ENCODE assay signal across 29 cellular contexts in the genomic region with DNA sequence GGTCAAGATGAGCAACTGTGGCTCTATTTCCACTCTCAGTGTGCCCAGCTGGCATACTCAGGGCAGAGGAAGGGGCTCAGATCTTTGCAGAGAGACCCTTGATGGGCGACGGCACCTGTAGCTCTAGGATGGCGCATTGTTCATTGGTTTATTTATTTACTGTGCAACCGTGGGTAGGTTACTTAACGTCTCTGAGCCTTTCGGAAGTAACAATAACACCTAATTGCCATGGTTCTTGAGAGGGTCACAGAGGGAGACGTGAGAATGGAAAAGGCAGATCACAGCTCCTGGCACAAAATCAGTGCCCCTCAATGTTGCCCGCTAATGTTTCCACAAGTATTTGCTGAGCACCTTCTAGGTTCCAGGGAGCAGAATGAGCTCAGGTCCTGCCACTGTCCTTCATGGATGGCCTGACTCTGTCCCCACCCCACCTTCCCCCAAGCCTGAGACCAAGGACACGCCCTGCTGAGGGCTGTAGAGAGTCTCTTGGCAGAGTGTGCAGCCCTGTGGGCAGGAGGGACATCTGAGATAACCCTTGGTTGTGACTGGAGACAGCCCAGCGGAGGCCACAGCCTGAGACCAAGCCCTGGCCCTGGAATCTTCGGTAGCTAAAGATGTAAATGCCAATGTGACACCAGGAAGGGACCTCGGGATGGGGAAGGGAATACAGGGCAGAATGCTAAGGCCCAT. TPM values are rescaled to one million over a fixed set of nuclear protein-coding genes. Genes with fewer than 3 reads are reported as not detected.
A peak's percentile ranks its signal among the peaks of the same experiment; 100 is the strongest.
DNase-seq lines count a peak whose midpoint lies in the region; ATAC-seq, FAIRE-seq and TF ChIP-seq lines count a peak whose summit lies in the region.
"Had no signal": no experiment of that assay in that cellular context is flagged by ENCODE, and none has a peak within 500 bp of the region (broad histone marks: within the 10 kb centered on the region; RNA-seq: fewer than 3 reads in every experiment).

No MANE protein-coding gene starts in this region.

- H4K20me1 ChIP-seq in HepG2 (ENCODE audit: insufficient read depth, low read length) = no peaks in the 10 kb centered on the region
- no peaks in the 10 kb centered on the region for H4K20me1 ChIP-seq in keratinocyte (ENCODE audit: control insufficient read depth, extremely low read depth, insufficient read depth, low read length)

- H3K27me3 ChIP-seq in HepG2 (ENCODE audit: control insufficient read depth in 1 of 2, insufficient read depth in 2 of 2, low read length in 2 of 2) (peaks cover 2 to 25% of the 10 kb centered on the region in 2 experiments; a peak in 3 of 5 replicates), right lobe of liver (no peaks in the 10 kb centered on the region), keratinocyte (ENCODE audit: control insufficient read depth, extremely low read depth, insufficient read depth, low read length) (no peaks in the 10 kb centered on the region), vagina (no peaks in the 10 kb centered on the region), tibial artery (peaks cover 0 to 42% of the 10 kb centered on the region in 2 donors)

- dilution Hi-C loops in keratinocyte (cut with MboI; ENCODE audit: extremely low pct_ligation_motif_present, low sequenced_read_pairs) = no loop called here

- intact Hi-C loops in HepG2 (cut with micrococcal nuclease; ENCODE audit: unreplicated experiment) (no loop called here), right lobe of liver (cut with DNase I) (no loop called here), posterior vena cava (cut with DNase I) (no loop called here), vagina (cut with DNase I) (no loop called here), tibial artery (cut with DNase I; ENCODE audit: low total_unique reads) (no loop called here)

- FAIRE-seq in HepG2 (lab: Jason Lieb, UNC) (no peak), keratinocyte (lab: Jason Lieb, UNC) (no peak)
- FAIRE-seq: A204.1, GM12892 had no signal

- BruUV-seq in HepG2 (replicated peaks; lab: Mats Ljungman, UMichigan) = no TSS peak

- no peak overlapping the region for H3K4me3 Mint-ChIP-seq in HFFc6
- H3K4me3 Mint-ChIP-seq: memory B cell; naive thymus-derived CD4-positive, alpha-beta T cell; stimulated activated naive CD8-positive, alpha-beta T cell treated with anti-CD3 and anti-CD28 coated beads, Interleukin-15, Interleukin-2, amounts not matched to agents 100 ng/mL and 50 ng/mL, for 24 hours; T-helper 1 cell treated with Interleukin-12 subunit alpha and Interleukin-12 subunit beta and Interleukin-4 antibody, amounts not matched to agents 30 μg/mL and 1 μg/mL, for 36 hours had no signal

- H3K9me3 Mint-ChIP-seq in HFFc6 = peaks cover 5% of the 10 kb centered on the region; the same call in 1 of the 2 replicates
- H3K9me3 Mint-ChIP-seq: stimulated activated naive CD8-positive, alpha-beta T cell treated with anti-CD3 and anti-CD28 coated beads, Interleukin-15, Interleukin-2, amounts not matched to agents 100 ng/mL and 50 ng/mL, for 24 hours had no signal

- no peak overlapping the region for H3K27ac Mint-ChIP-seq in HFFc6
- H3K27ac Mint-ChIP-seq: memory B cell; naive thymus-derived CD4-positive, alpha-beta T cell; stimulated activated naive CD8-positive, alpha-beta T cell treated with anti-CD3 and anti-CD28 coated beads, Interleukin-15, Interleukin-2, amounts not matched to agents 100 ng/mL and 50 ng/mL, for 24 hours; T-helper 1 cell treated with Interleukin-12 subunit alpha and Interleukin-12 subunit beta and Interleukin-4 antibody, amounts not matched to agents 30 μg/mL and 1 μg/mL, for 36 hours had no signal

- H3K4me3 ChIP-seq in HepG2 (replicated peaks in 1 of 3; ENCODE audit: insufficient read depth in 1 of 3, low read depth in 2 of 3, low read length in 3 of 3) (no peak overlapping the region), right lobe of liver (no peak overlapping the region), keratinocyte (ENCODE audit: control insufficient read depth in 2 of 3, extremely low read depth in 1 of 3, insufficient read depth in 2 of 3, low read depth in 1 of 3, low read length in 3 of 3) (no peak overlapping the region), vagina (no peak overlapping the region), tibial artery (no peak overlapping the region)
- H3K4me3 ChIP-seq: adrenal gland, HAP-1 had no signal

- TF ChIP-seq EP300 in HepG2 (IDR thresholded peaks at IDR 0.05; ENCODE audit: low read depth in 2 of 2, low read length in 2 of 2) = no peak
- TF ChIP-seq EP300 in HepG2 (CRISPR knock-in tag; IDR thresholded peaks at IDR 0.05; ENCODE audit: borderline replicate concordance) = no peak

- H3K36me3 Mint-ChIP-seq in HFFc6 (ENCODE audit: low read depth) = no peaks in the 10 kb centered on the region
- H3K36me3 Mint-ChIP-seq: memory B cell; naive thymus-derived CD4-positive, alpha-beta T cell had no signal

- H3K27me3 Mint-ChIP-seq in HFFc6 (ENCODE audit: insufficient read depth) = peaks cover 46% of the 10 kb centered on the region

- DNase-seq in HepG2 (ENCODE audit: low spot score) (no peak), right lobe of liver (no peak), keratinocyte (ENCODE audit: low read depth, low spot score) (no peak), posterior vena cava (ENCODE audit: low spot score) (peak; percentile 36), vagina (ENCODE audit: extremely low spot score in 2 of 2) (no peak), tibial artery (no peak), HFFc6 (no peak)
- DNase-seq: activated CD4-positive, alpha-beta T cell treated with anti-CD3 and anti-CD28 coated beads for 48 hours; activated naive CD4-positive, alpha-beta T cell treated with Interleukin-2 at 50 U/mL for 16 hours; activated T-cell treated with anti-CD3 and anti-CD28 coated beads, Interleukin-2, amount 50 U/mL, for 48 hours; AML-193; cortex of kidney; naive thymus-derived CD4-positive, alpha-beta T cell; NCI-H1092 treated with DMSO at 0.1 percent for 48 hours; NCI-H1930; right cardiac atrium had no signal

- TF ChIP-seq CTCF in HepG2 (CRISPR knock-in tag; IDR thresholded peaks at IDR 0.05) = no peak
- no peak for TF ChIP-seq CTCF in right lobe of liver (IDR thresholded peaks at IDR 0.05)
- TF ChIP-seq CTCF in keratinocyte (optimal IDR thresholded peaks at IDR 0.05 in 1 of 3, IDR thresholded peaks at IDR 0.05 in 1 of 3, conservative IDR thresholded peaks at IDR 0.05 in 1 of 3; ENCODE audit: extremely low read depth in 1 of 3, insufficient read depth in 2 of 3, low read length in 3 of 3) = no peak
- TF ChIP-seq CTCF in vagina (IDR thresholded peaks at IDR 0.05) = no peak
- TF ChIP-seq CTCF in tibial artery (IDR thresholded peaks at IDR 0.05) = no peak
- TF ChIP-seq CTCF in HFFc6 (IDR thresholded peaks at IDR 0.05) = no peak

- H3K4me2 ChIP-seq in HepG2 (ENCODE audit: low read depth, low read length) (no peak overlapping the region), keratinocyte (ENCODE audit: control insufficient read depth, extremely low read depth, insufficient read depth, low read depth, low read length) (peak overlapping the region; percentile 49)

- ATAC-seq in HepG2 (no peak), right lobe of liver (no peak), GM18868 (IDR thresholded peaks at IDR 0.05; ENCODE audit: unreplicated experiment) (no peak)
- ATAC-seq: naive thymus-derived CD4-positive, alpha-beta T cell had no signal

- H3K79me2 ChIP-seq in HepG2 (ENCODE audit: insufficient read depth, low read length) (no peaks in the 10 kb centered on the region), keratinocyte (ENCODE audit: control insufficient read depth, insufficient read depth, low read length) (no peaks in the 10 kb centered on the region)

- TF ChIP-seq POLR2A in HepG2 (IDR thresholded peaks at IDR 0.05; ENCODE audit: insufficient read depth in 1 of 2, low read depth in 2 of 2, low read length in 2 of 2) = no peak
- no peak for TF ChIP-seq POLR2A in right lobe of liver (IDR thresholded peaks at IDR 0.05)
- no peak for TF ChIP-seq POLR2A in vagina (IDR thresholded peaks at IDR 0.05)

- POLR2A ChIA-PET in HepG2 (lab: Yijun Ruan, JAX) = no interaction called here

- no peaks in the 10 kb centered on the region for H3K9me1 ChIP-seq in keratinocyte (ENCODE audit: control insufficient read depth, extremely low read depth, insufficient read depth, low read length)

- 36% methylated on average over 11 of the region's 12 CpGs for WGBS in HepG2 (ENCODE audit: low lambda C conversion rate)
- WGBS in right lobe of liver (ENCODE audit: insufficient coverage, low coverage, low lambda C conversion rate, missing lambda C conversion rate) = 75% methylated on average over 11 of the region's 12 CpGs

- H2AFZ ChIP-seq in HepG2 (ENCODE audit: low read length) (no peak overlapping the region), keratinocyte (ENCODE audit: control insufficient read depth, low read length) (no peak overlapping the region)

- H3K9ac ChIP-seq in HepG2 (ENCODE audit: insufficient read depth, low read depth, low read length) (no peak overlapping the region), keratinocyte (ENCODE audit: control insufficient read depth, extremely low read depth, insufficient read depth, low read length) (peak overlapping the region; percentile 22)

- in situ Hi-C loops in HepG2 (cut with HindIII; ENCODE audit: extremely low pct_ligation_motif_present, low pct_unique_long_range_greater_than_20kb) = no loop called here

- H3K36me3 ChIP-seq in HepG2 (replicated peaks in 1 of 2; ENCODE audit: control insufficient read depth in 1 of 2, insufficient read depth in 2 of 2, low read length in 2 of 2) (no peaks in the 10 kb centered on the region), right lobe of liver (no peaks in the 10 kb centered on the region), keratinocyte (ENCODE audit: control insufficient read depth in 2 of 2, extremely low read depth in 1 of 2, insufficient read depth in 2 of 2, low read length in 2 of 2) (no peaks in the 10 kb centered on the region), vagina (no peaks in the 10 kb centered on the region), tibial artery (no peaks in the 10 kb centered on the region)
- H3K36me3 ChIP-seq: adrenal gland, HAP-1 had no signal

- CTCF ChIA-PET in HepG2 (lab: Yijun Ruan, JAX; ENCODE audit: low intra/inter-chr PET ratio, low total read pairs) = no interaction called here

- no peaks in the 10 kb centered on the region for H3K9me3 ChIP-seq in HepG2 (ENCODE audit: low read length)
- no peaks in the 10 kb centered on the region for H3K9me3 ChIP-seq in right lobe of liver
- no peaks in the 10 kb centered on the region for H3K9me3 ChIP-seq in keratinocyte (ENCODE audit: control insufficient read depth, low read depth, low read length)
- no peaks in the 10 kb centered on the region for H3K9me3 ChIP-seq in vagina
- H3K9me3 ChIP-seq in tibial artery = no peaks in the 10 kb centered on the region
- H3K9me3 ChIP-seq: adrenal gland had no signal

- H3K27ac ChIP-seq in HepG2 (ENCODE audit: extremely low read length, insufficient read depth, low read length) = no peak overlapping the region
- H3K27ac ChIP-seq in right lobe of liver = no peak overlapping the region
- H3K27ac ChIP-seq in keratinocyte (ENCODE audit: control insufficient read depth, insufficient read depth, low read length) = no peak overlapping the region
- H3K27ac ChIP-seq in vagina = peak overlapping the region; percentile 30
- H3K27ac ChIP-seq in tibial artery = no peak overlapping the region
- H3K27ac ChIP-seq: adrenal gland, RWPE1 had no signal

- TF ChIP-seq RAD21 in HepG2 (CRISPR knock-in tag; IDR thresholded peaks at IDR 0.05) = no peak

- H3K4me1 Mint-ChIP-seq in HFFc6 (ENCODE audit: low read depth) = no peaks in the 10 kb centered on the region
- H3K4me1 Mint-ChIP-seq: memory B cell; naive thymus-derived CD4-positive, alpha-beta T cell had no signal

- H3K4me1 ChIP-seq in HepG2 (ENCODE audit: insufficient read depth, low read length) = no peaks in the 10 kb centered on the region
- H3K4me1 ChIP-seq in right lobe of liver = no peaks in the 10 kb centered on the region
- peaks cover 16% of the 10 kb centered on the region for H3K4me1 ChIP-seq in keratinocyte (ENCODE audit: control insufficient read depth, extremely low read depth, insufficient read depth, low read length)
- H3K4me1 ChIP-seq in vagina = no peaks in the 10 kb centered on the region
- H3K4me1 ChIP-seq in tibial artery = no peaks in the 10 kb centered on the region
- H3K4me1 ChIP-seq: adrenal gland, HAP-1 had no signal

RNA-seq across cellular contexts. Expression of a gene that starts 0.8 kb away (rescaled TPM):
- not detected in 2 replicates for total RNA-seq in HepG2 (2016; rRNA removed; fragmentation: Illumina TruSeq; extraction: Trizol)
- not detected in 2 replicates for total RNA-seq in HepG2 (2016; cell fraction: cytosol; rRNA removed; fragmentation: Illumina TruSeq; extraction: Trizol; ENCODE audit: low read depth)
- total RNA-seq in HepG2 (2016; cell fraction: insoluble cytoplasmic fraction; rRNA removed; fragmentation: Illumina TruSeq; extraction: Trizol) = not detected in 2 replicates
- total RNA-seq in HepG2 (2016; cell fraction: membrane; rRNA removed; fragmentation: Illumina TruSeq; extraction: Trizol) = not detected in 2 replicates
- not detected in 2 replicates for total RNA-seq in HepG2 (2016; cell fraction: nucleus; rRNA removed; fragmentation: Illumina TruSeq; extraction: Trizol)
- not detected in 2 replicates for polyA plus RNA-seq in HepG2 (2011; rRNA removed)
- polyA plus RNA-seq in HepG2 (2011; cell fraction: cytosol; rRNA removed) = not detected in 2 replicates
- polyA plus RNA-seq in HepG2 (2011; cell fraction: nucleus; rRNA removed) = not detected in 2 replicates
- not detected in 2 replicates for polyA plus RNA-seq in HepG2 (2012)
- not detected in 2 replicates for polyA plus RNA-seq in HepG2 (2016; cell fraction: cytosol; fragmentation: Illumina TruSeq; extraction: Trizol; ENCODE audit: low read depth)
- not detected in 2 replicates for polyA plus RNA-seq in HepG2 (2016; cell fraction: insoluble cytoplasmic fraction; fragmentation: Illumina TruSeq; extraction: Trizol; ENCODE audit: low read depth)
- polyA plus RNA-seq in HepG2 (2016; cell fraction: membrane; fragmentation: Illumina TruSeq; extraction: Trizol; ENCODE audit: low read depth) = not detected in 2 replicates
- polyA plus RNA-seq in HepG2 (2016; cell fraction: nucleus; fragmentation: Illumina TruSeq; extraction: Trizol; ENCODE audit: insufficient read depth, low read depth) = not detected in 2 replicates
- not detected in 2 replicates for polyA minus RNA-seq in HepG2 (2011; rRNA and poly(A)+ RNA removed; ENCODE audit: low replicate concordance)
- not detected in 2 replicates for polyA minus RNA-seq in HepG2 (2011; cell fraction: cytosol; rRNA and poly(A)+ RNA removed)
- polyA minus RNA-seq in HepG2 (2011; cell fraction: nucleus; rRNA and poly(A)+ RNA removed) = not detected in 2 replicates
- not detected for total RNA-seq in right lobe of liver
- 0.25 to 1.1 TPM (median 0.67 TPM) in 3 replicates for polyA plus RNA-seq in keratinocyte
- polyA plus RNA-seq in keratinocyte (2011; ENCODE audit: low read depth) = 12.5 TPM
- 0.84 and 0.99 TPM in 2 replicates for polyA plus RNA-seq in keratinocyte (2011; cell fraction: cytosol; rRNA removed)
- polyA plus RNA-seq in keratinocyte (2011; cell fraction: nucleus; rRNA removed) = 0.65 and 0.83 TPM in 2 replicates
- polyA plus RNA-seq in keratinocyte (2012; ENCODE audit: low replicate concordance) = 0.55 and 35.8 TPM in 2 replicates
- 1.0 to 1.5 TPM (median 1.3 TPM) in 3 replicates for polyA minus RNA-seq in keratinocyte
- 0.96 TPM for polyA minus RNA-seq in keratinocyte (2011; cell fraction: cytosol; rRNA and poly(A)+ RNA removed)
- polyA minus RNA-seq in keratinocyte (2011; cell fraction: nucleus; rRNA and poly(A)+ RNA removed) = 1.3 and 2.4 TPM in 2 replicates
- total RNA-seq in posterior vena cava = not detected
- 19.9 TPM for total RNA-seq in vagina
- total RNA-seq in HFFc6 (2021; fragmentation: NEBNext Ultra II Directional; extraction: Animal tissue kit (Norgen Biotek cat#: 25700)) = not detected
- total RNA-seq: adrenal gland; fibroblast of lung; naive thymus-derived CD4-positive, alpha-beta T cell; osteoblast; right cardiac atrium had no signal
- polyA plus RNA-seq: fibroblast of lung; naive thymus-derived CD4-positive, alpha-beta T cell; right cardiac atrium had no signal

RNA-seq across cellular contexts. Expression of a gene that starts 24.7 kb away (rescaled TPM):
- total RNA-seq in HepG2 (2016; rRNA removed; fragmentation: Illumina TruSeq; extraction: Trizol) (3.3 and 3.4 TPM in 2 replicates), right lobe of liver (10 to 100 TPM in 4 of 6 experiments, 1 to 10 TPM in 2; 6.8 to 17.9 (median 12.4) TPM), posterior vena cava (not detected), vagina (not detected)
- 1.1 and 1.2 TPM in 2 replicates for total RNA-seq in HepG2 (2016; cell fraction: cytosol; rRNA removed; fragmentation: Illumina TruSeq; extraction: Trizol; ENCODE audit: low read depth)
- total RNA-seq in HepG2 (2016; cell fraction: insoluble cytoplasmic fraction; rRNA removed; fragmentation: Illumina TruSeq; extraction: Trizol) = 3.4 and 4.0 TPM in 2 replicates
- 1.5 and 1.9 TPM in 2 replicates for total RNA-seq in HepG2 (2016; cell fraction: membrane; rRNA removed; fragmentation: Illumina TruSeq; extraction: Trizol)
- 1.6 and 1.7 TPM in 2 replicates for total RNA-seq in HepG2 (2016; cell fraction: nucleus; rRNA removed; fragmentation: Illumina TruSeq; extraction: Trizol)
- polyA plus RNA-seq in HepG2 (2011; rRNA removed) (3.7 and 7.6 TPM in 2 replicates), keratinocyte (not detected in 3 replicates)
- 3.7 and 4.0 TPM in 2 replicates for polyA plus RNA-seq in HepG2 (2011; cell fraction: cytosol; rRNA removed)
- polyA plus RNA-seq in HepG2 (2011; cell fraction: nucleus; rRNA removed) = 8.6 and 13.6 TPM in 2 replicates
- 3.9 and 4.4 TPM in 2 replicates for polyA plus RNA-seq in HepG2 (2012)
- polyA plus RNA-seq in HepG2 (2016; cell fraction: cytosol; fragmentation: Illumina TruSeq; extraction: Trizol; ENCODE audit: low read depth) = 0.75 and 1.2 TPM in 2 replicates
- polyA plus RNA-seq in HepG2 (2016; cell fraction: insoluble cytoplasmic fraction; fragmentation: Illumina TruSeq; extraction: Trizol; ENCODE audit: low read depth) = 3.5 and 4.2 TPM in 2 replicates
- polyA plus RNA-seq in HepG2 (2016; cell fraction: membrane; fragmentation: Illumina TruSeq; extraction: Trizol; ENCODE audit: low read depth) = 1.7 and 1.9 TPM in 2 replicates
- polyA plus RNA-seq in HepG2 (2016; cell fraction: nucleus; fragmentation: Illumina TruSeq; extraction: Trizol; ENCODE audit: insufficient read depth, low read depth) = 6.5 and 6.8 TPM in 2 replicates
- 3.0 TPM in 1 of 2 replicates, not detected in the other for polyA minus RNA-seq in HepG2 (2011; rRNA and poly(A)+ RNA removed; ENCODE audit: low replicate concordance)
- polyA minus RNA-seq in HepG2 (2011; cell fraction: cytosol; rRNA and poly(A)+ RNA removed) = 2.1 and 2.2 TPM in 2 replicates
- 0.90 and 1.1 TPM in 2 replicates for polyA minus RNA-seq in HepG2 (2011; cell fraction: nucleus; rRNA and poly(A)+ RNA removed)
- not detected for polyA plus RNA-seq in keratinocyte (2011; ENCODE audit: low read depth)
- not detected in 2 replicates for polyA plus RNA-seq in keratinocyte (2011; cell fraction: cytosol; rRNA removed)
- polyA plus RNA-seq in keratinocyte (2011; cell fraction: nucleus; rRNA removed) = not detected in 2 replicates
- polyA plus RNA-seq in keratinocyte (2012; ENCODE audit: low replicate concordance) = 0.08 TPM in 1 of 2 replicates, not detected in the other
- not detected in 3 replicates for polyA minus RNA-seq in keratinocyte
- polyA minus RNA-seq in keratinocyte (2011; cell fraction: cytosol; rRNA and poly(A)+ RNA removed) = not detected
- not detected in 2 replicates for polyA minus RNA-seq in keratinocyte (2011; cell fraction: nucleus; rRNA and poly(A)+ RNA removed)
- not detected for total RNA-seq in HFFc6 (2021; fragmentation: NEBNext Ultra II Directional; extraction: Animal tissue kit (Norgen Biotek cat#: 25700))
- total RNA-seq: adrenal gland, fibroblast of lung, right cardiac atrium, urinary bladder had no signal
- polyA plus RNA-seq: fibroblast of lung, right cardiac atrium, urinary bladder had no signal

RNA-seq across cellular contexts. Expression of a gene that starts 35.6 kb away (rescaled TPM):
- total RNA-seq in HepG2 (2016; rRNA removed; fragmentation: Illumina TruSeq; extraction: Trizol) (0.17 and 0.27 TPM in 2 replicates), right lobe of liver (under 1 TPM in 5 of 6 experiments, not detected in 1; 0.24 to 0.49 (median 0.34) TPM), posterior vena cava (not detected), vagina (not detected)
- total RNA-seq in HepG2 (2016; cell fraction: cytosol; rRNA removed; fragmentation: Illumina TruSeq; extraction: Trizol; ENCODE audit: low read depth) = not detected in 2 replicates
- 0.15 and 0.45 TPM in 2 replicates for total RNA-seq in HepG2 (2016; cell fraction: insoluble cytoplasmic fraction; rRNA removed; fragmentation: Illumina TruSeq; extraction: Trizol)
- total RNA-seq in HepG2 (2016; cell fraction: membrane; rRNA removed; fragmentation: Illumina TruSeq; extraction: Trizol) = 0.15 and 0.28 TPM in 2 replicates
- 0.25 and 0.31 TPM in 2 replicates for total RNA-seq in HepG2 (2016; cell fraction: nucleus; rRNA removed; fragmentation: Illumina TruSeq; extraction: Trizol)
- polyA plus RNA-seq in HepG2 (2011; rRNA removed) (1.7 and 3.1 TPM in 2 replicates), keratinocyte (not detected in 3 replicates)
- 1.5 and 2.1 TPM in 2 replicates for polyA plus RNA-seq in HepG2 (2011; cell fraction: cytosol; rRNA removed)
- polyA plus RNA-seq in HepG2 (2011; cell fraction: nucleus; rRNA removed) = 2.4 and 3.7 TPM in 2 replicates
- polyA plus RNA-seq in HepG2 (2012) = 1.1 and 4.1 TPM in 2 replicates
- 0.36 and 0.74 TPM in 2 replicates for polyA plus RNA-seq in HepG2 (2016; cell fraction: cytosol; fragmentation: Illumina TruSeq; extraction: Trizol; ENCODE audit: low read depth)
- 0.87 and 1.3 TPM in 2 replicates for polyA plus RNA-seq in HepG2 (2016; cell fraction: insoluble cytoplasmic fraction; fragmentation: Illumina TruSeq; extraction: Trizol; ENCODE audit: low read depth)
- polyA plus RNA-seq in HepG2 (2016; cell fraction: membrane; fragmentation: Illumina TruSeq; extraction: Trizol; ENCODE audit: low read depth) = 0.65 and 0.89 TPM in 2 replicates
- 0.82 and 1.00 TPM in 2 replicates for polyA plus RNA-seq in HepG2 (2016; cell fraction: nucleus; fragmentation: Illumina TruSeq; extraction: Trizol; ENCODE audit: insufficient read depth, low read depth)
- polyA minus RNA-seq in HepG2 (2011; rRNA and poly(A)+ RNA removed; ENCODE audit: low replicate concordance) = 0.72 TPM in 1 of 2 replicates, not detected in the other
- polyA minus RNA-seq in HepG2 (2011; cell fraction: cytosol; rRNA and poly(A)+ RNA removed) = 0.62 and 1.3 TPM in 2 replicates
- polyA minus RNA-seq in HepG2 (2011; cell fraction: nucleus; rRNA and poly(A)+ RNA removed) = 0.26 TPM in 1 of 2 replicates, not detected in the other
- polyA plus RNA-seq in keratinocyte (2011; ENCODE audit: low read depth) = not detected
- polyA plus RNA-seq in keratinocyte (2011; cell fraction: cytosol; rRNA removed) = not detected in 2 replicates
- polyA plus RNA-seq in keratinocyte (2011; cell fraction: nucleus; rRNA removed) = not detected in 2 replicates
- not detected in 2 replicates for polyA plus RNA-seq in keratinocyte (2012; ENCODE audit: low replicate concordance)
- polyA minus RNA-seq in keratinocyte = not detected in 3 replicates
- not detected for polyA minus RNA-seq in keratinocyte (2011; cell fraction: cytosol; rRNA and poly(A)+ RNA removed)
- not detected in 2 replicates for polyA minus RNA-seq in keratinocyte (2011; cell fraction: nucleus; rRNA and poly(A)+ RNA removed)
- total RNA-seq in HFFc6 (2021; fragmentation: NEBNext Ultra II Directional; extraction: Animal tissue kit (Norgen Biotek cat#: 25700)) = not detected
- total RNA-seq: adrenal gland; fibroblast of lung; kidney epithelial cell; naive thymus-derived CD4-positive, alpha-beta T cell; osteoblast; right cardiac atrium; urinary bladder had no signal
- polyA plus RNA-seq: adrenal gland; fibroblast of lung; naive thymus-derived CD4-positive, alpha-beta T cell; right cardiac atrium; urinary bladder had no signal

RNA-seq across cellular contexts. Expression of a gene that starts 45.5 kb away (rescaled TPM):
- total RNA-seq in HepG2 (2016; rRNA removed; fragmentation: Illumina TruSeq; extraction: Trizol) (18.0 and 25.8 TPM in 2 replicates), right lobe of liver (10 to 100 TPM; 12.7 to 31.4 (median 18.3) TPM), posterior vena cava (1 to 10 TPM; 4.6 to 5.7 TPM), vagina (23.8 TPM)
- total RNA-seq in HepG2 (2016; cell fraction: cytosol; rRNA removed; fragmentation: Illumina TruSeq; extraction: Trizol; ENCODE audit: low read depth) = 20.3 and 23.2 TPM in 2 replicates
- 15.4 and 25.8 TPM in 2 replicates for total RNA-seq in HepG2 (2016; cell fraction: insoluble cytoplasmic fraction; rRNA removed; fragmentation: Illumina TruSeq; extraction: Trizol)
- 20.1 and 24.5 TPM in 2 replicates for total RNA-seq in HepG2 (2016; cell fraction: membrane; rRNA removed; fragmentation: Illumina TruSeq; extraction: Trizol)
- total RNA-seq in HepG2 (2016; cell fraction: nucleus; rRNA removed; fragmentation: Illumina TruSeq; extraction: Trizol) = 14.1 and 16.1 TPM in 2 replicates
- polyA plus RNA-seq in HepG2 (2011; rRNA removed) (6.7 and 7.8 TPM in 2 replicates), keratinocyte (1.1 to 1.6 TPM (median 1.5 TPM) in 3 replicates)
- polyA plus RNA-seq in HepG2 (2011; cell fraction: cytosol; rRNA removed) = 4.9 and 12.5 TPM in 2 replicates
- polyA plus RNA-seq in HepG2 (2011; cell fraction: nucleus; rRNA removed) = 38.1 and 38.7 TPM in 2 replicates
- 13.5 and 13.9 TPM in 2 replicates for polyA plus RNA-seq in HepG2 (2012)
- polyA plus RNA-seq in HepG2 (2016; cell fraction: cytosol; fragmentation: Illumina TruSeq; extraction: Trizol; ENCODE audit: low read depth) = 26.1 and 30.7 TPM in 2 replicates
- 20.3 and 26.5 TPM in 2 replicates for polyA plus RNA-seq in HepG2 (2016; cell fraction: insoluble cytoplasmic fraction; fragmentation: Illumina TruSeq; extraction: Trizol; ENCODE audit: low read depth)
- 20.2 and 22.8 TPM in 2 replicates for polyA plus RNA-seq in HepG2 (2016; cell fraction: membrane; fragmentation: Illumina TruSeq; extraction: Trizol; ENCODE audit: low read depth)
- 27.4 and 28.8 TPM in 2 replicates for polyA plus RNA-seq in HepG2 (2016; cell fraction: nucleus; fragmentation: Illumina TruSeq; extraction: Trizol; ENCODE audit: insufficient read depth, low read depth)
- polyA minus RNA-seq in HepG2 (2011; rRNA and poly(A)+ RNA removed; ENCODE audit: low replicate concordance) = 11.2 and 17.2 TPM in 2 replicates
- 5.1 and 6.1 TPM in 2 replicates for polyA minus RNA-seq in HepG2 (2011; cell fraction: cytosol; rRNA and poly(A)+ RNA removed)
- polyA minus RNA-seq in HepG2 (2011; cell fraction: nucleus; rRNA and poly(A)+ RNA removed) = 11.8 and 16.4 TPM in 2 replicates
- not detected for polyA plus RNA-seq in keratinocyte (2011; ENCODE audit: low read depth)
- polyA plus RNA-seq in keratinocyte (2011; cell fraction: cytosol; rRNA removed) = 0.68 and 2.5 TPM in 2 replicates
- 1.9 and 2.7 TPM in 2 replicates for polyA plus RNA-seq in keratinocyte (2011; cell fraction: nucleus; rRNA removed)
- 6.7 and 15.8 TPM in 2 replicates for polyA plus RNA-seq in keratinocyte (2012; ENCODE audit: low replicate concordance)
- polyA minus RNA-seq in keratinocyte = 0.72 to 1.8 TPM in 2 of 3 replicates, not detected in the other
- polyA minus RNA-seq in keratinocyte (2011; cell fraction: cytosol; rRNA and poly(A)+ RNA removed) = not detected
- polyA minus RNA-seq in keratinocyte (2011; cell fraction: nucleus; rRNA and poly(A)+ RNA removed) = 1.2 TPM in 1 of 2 replicates, not detected in the other
- total RNA-seq in HFFc6 (2021; fragmentation: NEBNext Ultra II Directional; extraction: Animal tissue kit (Norgen Biotek cat#: 25700)) = 1 to 10 TPM; 2.0 to 3.0 (median 2.6) TPM

Comparison
In these comparisons a context has a peak if more than half of its experiments do, and no peak if none do; other contexts are left out.
1. RNA of a gene that starts 0.8 kb away (total RNA-seq): 19.9 TPM in vagina (single experiment); not detected in HepG2, not detected in right lobe of liver, not detected in posterior vena cava and not detected in HFFc6; every median in the first group is over 10 times any median in the second.